In genomic region chr9:87336914-87337333, GRCh38 we compare ENCODE assay signal across 8 cellular contexts.
DNase-seq lines count a peak whose midpoint lies in the region; FAIRE-seq and TF ChIP-seq lines count a peak whose summit lies in the region.

No MANE protein-coding gene starts in this region.

- TF ChIP-seq CTCF in OCI-LY3 (IDR thresholded peaks at IDR 0.05; ENCODE audit: low read depth, low read length) (peak; percentile 56), spleen (IDR thresholded peaks at IDR 0.05 in 8 of 11, conservative IDR thresholded peaks at IDR 0.05 in 3 of 11) (peak in 10 of 11 experiments; percentile 24 to 61 (median 55))

- H3K79me2 ChIP-seq in OCI-LY3 (ENCODE audit: low read length), result no peaks in the 10 kb centered on the region

- peaks cover 27% of the 10 kb centered on the region for H3K4me1 ChIP-seq in HUES6 (ENCODE audit: control insufficient read depth, insufficient read depth, low read length)
- no peaks in the 10 kb centered on the region for H3K4me1 ChIP-seq in OCI-LY3 (ENCODE audit: low read length)
- peaks cover 0 to 14% (median 9%) of the 10 kb centered on the region in 6 donors for H3K4me1 ChIP-seq in spleen

- 0 out of 2 replicates have a peak, but pooled peaks cover 3% of the 10 kb centered on the region for H4K20me1 ChIP-seq in OCI-LY3 (ENCODE audit: insufficient read depth, low read length)

- no peak for TF ChIP-seq POLR2A in spleen (IDR thresholded peaks at IDR 0.05)

- H3K27ac ChIP-seq in HUES6 (ENCODE audit: low read depth, low read length), result peak overlapping the region; percentile 50; the same call in 1 of the 2 replicates
- H3K27ac ChIP-seq in OCI-LY3 (ENCODE audit: low read length), result no peak overlapping the region
- no peak overlapping the region for H3K27ac ChIP-seq in spleen

- H3K4me2 ChIP-seq in OCI-LY3 (ENCODE audit: low read length), result no peak overlapping the region

- H3K27me3 ChIP-seq in HUES6 (ENCODE audit: control insufficient read depth, insufficient read depth, low read length) (no peaks in the 10 kb centered on the region), OCI-LY3 (ENCODE audit: low read depth, low read length) (peaks cover 11% of the 10 kb centered on the region), spleen (replicated peaks in 1 of 7) (peaks cover 0 to 32% (median 0%) of the 10 kb centered on the region in 7 donors)

- peak; percentile 68 for DNase-seq in SIG-M5 treated with dmso at 0.1 percent for 504 hours (lab: John Stamatoyannopoulos, UW; ENCODE audit: unreplicated experiment)
- no peak for DNase-seq in SIG-M5 (lab: John Stamatoyannopoulos, UW)
- DNase-seq in cerebellar cortex (ENCODE audit: low spot score), result peak; percentile 78
- no peak for DNase-seq in spleen
- DNase-seq in mesenteric fat pad (ENCODE audit: low spot score), result no peak

- peak; percentile 99 for FAIRE-seq in islet of Langerhans (lab: Jason Lieb, UNC)

- 4 to 15% (median 9%) methylated on average over 12 of the region's 12 CpGs for WGBS in spleen, 5 donors

- no peak overlapping the region for H2AFZ ChIP-seq in OCI-LY3 (ENCODE audit: low read depth, low read length)

- H3K9ac ChIP-seq in HUES6 (ENCODE audit: low read length), result peak overlapping the region; percentile 75
- H3K9ac ChIP-seq in OCI-LY3 (ENCODE audit: low read length), result no peak overlapping the region

- H3K9me3 ChIP-seq in HUES6 (ENCODE audit: control insufficient read depth, insufficient read depth, low read depth, low read length) (peaks cover 7% of the 10 kb centered on the region; the same call in 1 of the 2 replicates), OCI-LY3 (ENCODE audit: insufficient read depth, low read length) (no peaks in the 10 kb centered on the region), spleen (peaks cover 0 to 9% (median 2%) of the 10 kb centered on the region in 8 donors)

- intact Hi-C loops in spleen (cut with DNase I; ENCODE audit: low total_unique reads), result loop anchor here (5.0 kb wide), 1 partner anchor 325 kb away; no protein-coding TSS in a partner anchor

- peak overlapping the region; percentile 62 for H3K4me3 ChIP-seq in HUES6 (ENCODE audit: low read depth, low read length)
- no peak overlapping the region for H3K4me3 ChIP-seq in OCI-LY3 (ENCODE audit: low read length)
- H3K4me3 ChIP-seq in spleen, result peak overlapping the region in 4 of 8 donors; percentile 13 to 53 (median 24)

- no peaks in the 10 kb centered on the region for H3K36me3 ChIP-seq in HUES6 (ENCODE audit: control insufficient read depth, insufficient read depth, low read length)
- no peaks in the 10 kb centered on the region for H3K36me3 ChIP-seq in OCI-LY3 (replicated peaks; ENCODE audit: low read depth, low read length)
- no peaks in the 10 kb centered on the region for H3K36me3 ChIP-seq in spleen

Comparison
In these comparisons a context has a peak if more than half of its experiments do, and no peak if none do; other contexts are left out.
1. DNase-seq: peak in SIG-M5 treated with dmso at 0.1 percent for 504 hours (single experiment) and cerebellar cortex (single experiment); none in SIG-M5 (single experiment), spleen (single experiment) and mesenteric fat pad (single experiment).